ENCODE assay signal across 10 cellular contexts in genomic region chr1:211415700-211416099, GRCh38.
DNase-seq lines count a peak whose midpoint lies in the region; ATAC-seq, FAIRE-seq and TF ChIP-seq lines count a peak whose summit lies in the region.
"Had no signal": no experiment of that assay in that cellular context is flagged by ENCODE, and none has a peak within 500 bp of the region (broad histone marks: within the 10 kb centered on the region; RNA-seq: fewer than 3 reads in every experiment).

No MANE protein-coding gene starts in this region.

- peak overlapping the region in 1 of 4 experiments; percentile 47 for H3K4me3 ChIP-seq in fibroblast of lung (replicated peaks in 1 of 4; ENCODE audit: control extremely low read depth in 1 of 4, insufficient read depth in 1 of 4, low read depth in 3 of 4, low read length in 4 of 4)
- peak overlapping the region in 2 of 4 donors; percentile 44 to 59 for H3K4me3 ChIP-seq in Peyer's patch

- no peaks in the 10 kb centered on the region for H3K4me1 ChIP-seq in fibroblast of lung (ENCODE audit: control insufficient read depth, extremely low read depth, insufficient read depth, low read length)
- no peaks in the 10 kb centered on the region for H3K4me1 ChIP-seq in Peyer's patch
- H3K4me1 ChIP-seq: uterus had no signal

- peak overlapping the region; percentile 40 for H2AFZ ChIP-seq in fibroblast of lung (ENCODE audit: low read length)

- CTCF ChIA-PET in T-cell (lab: Charles Lee): interaction anchor here (0.6 to 1.0 kb wide), 2 partner anchors 21 to 91 kb away, joined by 4 to 5 read pairs; no protein-coding TSS in a partner anchor

- H3K27ac Mint-ChIP-seq in activated T-cell treated with anti-CD3 and anti-CD28 coated beads, Interleukin-2, amount 50 U/mL, for 24 hours: peak overlapping the region; percentile 82
- peak overlapping the region; percentile 34 to 36 for H3K27ac Mint-ChIP-seq in T-cell
- peak overlapping the region; percentile 75 for H3K27ac Mint-ChIP-seq in stimulated activated memory B cell treated with anti-CD40 and anti-IgM and Interleukin-4, amounts not matched to agents 10 μg/mL and 1 μg/mL and 100 μg/mL, for 72 hours

- FAIRE-seq in HTR-8/SVneo (lab: Jason Lieb, UNC): no peak

- ATAC-seq in T-cell (replicated peaks in 1 of 4): no peak
- no peak for ATAC-seq in stimulated activated memory B cell treated with anti-CD40 and anti-IgM and Interleukin-4, amounts not matched to agents 10 μg/mL and 1 μg/mL and 100 μg/mL, for 72 hours
- no peak for ATAC-seq in GM18909 (IDR thresholded peaks at IDR 0.05; ENCODE audit: poor library complexity, unreplicated experiment)

- H3K4me1 Mint-ChIP-seq in activated T-cell treated with anti-CD3 and anti-CD28 coated beads, Interleukin-2, amount 50 U/mL, for 24 hours (ENCODE audit: low read depth): peaks cover 21% of the 10 kb centered on the region
- H3K4me1 Mint-ChIP-seq in T-cell: peaks cover 18 to 23% (median 21%) of the 10 kb centered on the region in 3 donors
- H3K4me1 Mint-ChIP-seq in stimulated activated memory B cell treated with anti-CD40 and anti-IgM and Interleukin-4, amounts not matched to agents 10 μg/mL and 1 μg/mL and 100 μg/mL, for 72 hours: peaks cover 19% of the 10 kb centered on the region

- peak overlapping the region; percentile 42 for H3K4me3 Mint-ChIP-seq in activated T-cell treated with anti-CD3 and anti-CD28 coated beads, Interleukin-2, amount 50 U/mL, for 24 hours
- H3K4me3 Mint-ChIP-seq in T-cell: peak overlapping the region; percentile 43 to 75 (median 63)
- H3K4me3 Mint-ChIP-seq in stimulated activated memory B cell treated with anti-CD40 and anti-IgM and Interleukin-4, amounts not matched to agents 10 μg/mL and 1 μg/mL and 100 μg/mL, for 72 hours: peak overlapping the region; percentile 67

- H3K79me2 ChIP-seq in fibroblast of lung (ENCODE audit: control insufficient read depth, insufficient read depth, low read length): no peaks in the 10 kb centered on the region

- POLR2A ChIA-PET in T-cell (lab: Charles Lee): no interaction called here

- no peak overlapping the region for H3K4me2 ChIP-seq in fibroblast of lung (ENCODE audit: extremely low read depth, insufficient read depth, low read length)

- H3K9me3 Mint-ChIP-seq in activated T-cell treated with anti-CD3 and anti-CD28 coated beads, Interleukin-2, amount 50 U/mL, for 24 hours: peaks cover 9% of the 10 kb centered on the region
- H3K9me3 Mint-ChIP-seq in T-cell: peaks cover 0 to 3% (median 0%) of the 10 kb centered on the region in 3 donors
- H3K9me3 Mint-ChIP-seq in stimulated activated memory B cell treated with anti-CD40 and anti-IgM and Interleukin-4, amounts not matched to agents 10 μg/mL and 1 μg/mL and 100 μg/mL, for 72 hours: no peaks in the 10 kb centered on the region

- H3K27me3 Mint-ChIP-seq in activated T-cell treated with anti-CD3 and anti-CD28 coated beads, Interleukin-2, amount 50 U/mL, for 24 hours: no peaks in the 10 kb centered on the region
- H3K27me3 Mint-ChIP-seq in T-cell: peaks cover 0 to 2% of the 10 kb centered on the region in 2 donors
- no peaks in the 10 kb centered on the region for H3K27me3 Mint-ChIP-seq in stimulated activated memory B cell treated with anti-CD40 and anti-IgM and Interleukin-4, amounts not matched to agents 10 μg/mL and 1 μg/mL and 100 μg/mL, for 72 hours

- no peak overlapping the region for H3K9ac ChIP-seq in fibroblast of lung (ENCODE audit: insufficient read depth, low read length)

- H4K20me1 ChIP-seq in fibroblast of lung (ENCODE audit: control insufficient read depth, extremely low read depth, insufficient read depth, low read length): no peaks in the 10 kb centered on the region

- H3K36me3 Mint-ChIP-seq in activated T-cell treated with anti-CD3 and anti-CD28 coated beads, Interleukin-2, amount 50 U/mL, for 24 hours (ENCODE audit: low read depth): no peaks in the 10 kb centered on the region
- H3K36me3 Mint-ChIP-seq in T-cell: peaks cover 7% of the 10 kb centered on the region
- H3K36me3 Mint-ChIP-seq in stimulated activated memory B cell treated with anti-CD40 and anti-IgM and Interleukin-4, amounts not matched to agents 10 μg/mL and 1 μg/mL and 100 μg/mL, for 72 hours: no peaks in the 10 kb centered on the region

- no peak overlapping the region for H3K27ac ChIP-seq in fibroblast of lung (ENCODE audit: insufficient read depth, low read length)
- peak overlapping the region in 1 of 4 donors; percentile 75 for H3K27ac ChIP-seq in Peyer's patch

- H3K36me3 ChIP-seq in fibroblast of lung (ENCODE audit: control insufficient read depth, insufficient read depth, low read length) (no peaks in the 10 kb centered on the region), Peyer's patch (no peaks in the 10 kb centered on the region)
- H3K36me3 ChIP-seq: uterus had no signal

- H3K9me3 ChIP-seq in fibroblast of lung (ENCODE audit: control insufficient read depth, insufficient read depth, low read depth, low read length) (no peaks in the 10 kb centered on the region), Peyer's patch (no peaks in the 10 kb centered on the region)
- H3K9me3 ChIP-seq: uterus had no signal

- TF ChIP-seq POLR2A in Peyer's patch (IDR thresholded peaks at IDR 0.05): no peak

- TF ChIP-seq CTCF in fibroblast of lung (conservative IDR thresholded peaks at IDR 0.05 in 1 of 2, IDR thresholded peaks at IDR 0.05 in 1 of 2; ENCODE audit: low read depth in 1 of 2, low read length in 2 of 2) (no peak), Peyer's patch (IDR thresholded peaks at IDR 0.05) (no peak)

- no peak for DNase-seq in activated T-cell treated with anti-CD3 and anti-CD28 coated beads, Interleukin-2, amount 50 U/mL, for 24 hours
- no peak for DNase-seq in activated T-cell treated with anti-CD3 and anti-CD28 coated beads, Interleukin-2, amount 50 U/mL, for 48 hours
- DNase-seq in T-cell: no peak
- peak in 1 of 2 donors; percentile 2 for DNase-seq in fibroblast of lung (ENCODE audit: low read depth in 2 of 2)
- no peak for DNase-seq in HTR-8/SVneo (ENCODE audit: insufficient read length, low spot score)
- no peak for DNase-seq in Peyer's patch
- DNase-seq: NCI-H2029 treated with DMSO at 0.1 percent for 48 hours had no signal

- H3K27me3 ChIP-seq in fibroblast of lung (ENCODE audit: control insufficient read depth, insufficient read depth, low read length) (no peaks in the 10 kb centered on the region), Peyer's patch (no peaks in the 10 kb centered on the region)
- H3K27me3 ChIP-seq: uterus had no signal
